In the genomic region with DNA sequence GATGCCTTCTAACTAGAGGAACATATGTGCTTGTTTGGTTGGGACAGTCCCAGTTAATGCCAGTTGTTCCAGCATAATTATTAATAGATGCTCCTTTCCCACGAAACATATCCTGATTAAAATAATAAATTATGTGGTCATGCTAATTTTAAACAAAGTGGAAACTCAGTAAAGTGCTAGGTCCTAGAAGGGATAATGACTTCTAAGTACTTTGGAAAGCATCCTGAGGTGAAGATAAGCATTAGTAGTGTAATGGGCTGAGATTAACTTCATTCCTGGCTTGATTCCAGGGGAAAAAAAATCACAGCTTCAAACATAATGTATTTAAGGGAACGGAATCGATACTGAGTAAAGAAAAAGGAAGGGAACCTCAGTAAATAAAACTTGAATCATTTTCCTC, we compare ENCODE assay signal across 23 cellular contexts.
"Had no signal": no experiment of that assay in that cellular context is flagged by ENCODE, and none has a peak within 500 bp of the region (broad histone marks: within the 10 kb centered on the region; RNA-seq: fewer than 3 reads in every experiment).

No MANE protein-coding gene starts in this region.

- H3K9me3 Mint-ChIP-seq: dendritic cell treated with granulocyte-macrophage colony-stimulating factor and Interleukin-4, amounts not matched to agents 40 ng/mL and 50 ng/mL, for 4 days; effector memory CD8-positive, alpha-beta T cell; stimulated activated naive CD8-positive, alpha-beta T cell treated with anti-CD3 and anti-CD28 coated beads, Interleukin-15, Interleukin-2, amounts not matched to agents 100 ng/mL and 50 ng/mL, for 24 hours had no signal

- DNase-seq: effector memory CD8-positive, alpha-beta T cell; gastrocnemius medialis; heart right ventricle; islet precursor cell; mammary epithelial cell; occipital lobe; pancreas; right lobe of liver; spleen; stimulated activated CD4-positive, alpha-beta T cell treated with anti-CD3 and anti-CD28 coated beads, Interleukin-15, amount 100 ng/mL, for 24 hours; stimulated activated CD4-positive, alpha-beta T cell treated with anti-CD3 and anti-CD28 coated beads, Interleukin-1b, Interleukin-23, amount 100 ng/mL, for 48 hours; stimulated activated CD4-positive, alpha-beta T cell treated with anti-CD3 and anti-CD28 coated beads, Interleukin-4, amount 100 ng/mL, for 24 hours; tibial artery; upper lobe of left lung; uterus had no signal

- H3K27ac ChIP-seq: epithelial cell of prostate, esophagus muscularis mucosa, gastrocnemius medialis, heart right ventricle, pancreas, right lobe of liver, spleen, tibial artery, upper lobe of left lung, uterus had no signal

- H3K4me3 ChIP-seq: esophagus muscularis mucosa, gastrocnemius medialis, heart right ventricle, pancreas, right lobe of liver, spleen, tibial artery, upper lobe of left lung, uterus had no signal

- H3K4me1 ChIP-seq: gastrocnemius medialis, heart right ventricle, pancreas, right lobe of liver, spleen, tibial artery, upper lobe of left lung, uterus had no signal

- H3K27me3 Mint-ChIP-seq: dendritic cell treated with granulocyte-macrophage colony-stimulating factor and Interleukin-4, amounts not matched to agents 40 ng/mL and 50 ng/mL, for 4 days; effector memory CD8-positive, alpha-beta T cell; progenitor cell of endocrine pancreas; stimulated activated naive CD8-positive, alpha-beta T cell treated with anti-CD3 and anti-CD28 coated beads, Interleukin-15, Interleukin-2, amounts not matched to agents 100 ng/mL and 50 ng/mL, for 24 hours had no signal

- ATAC-seq: effector memory CD8-positive, alpha-beta T cell; gastrocnemius medialis; heart right ventricle; left lobe of liver; pancreas; right lobe of liver; stimulated activated memory B cell treated with anti-CD40 and anti-IgM and Interleukin-4, amounts not matched to agents 10 μg/mL and 1 μg/mL and 100 μg/mL, for 72 hours had no signal

- H3K9me3 ChIP-seq: esophagus muscularis mucosa, gastrocnemius medialis, heart right ventricle, pancreas, right lobe of liver, spleen, tibial artery, upper lobe of left lung, uterus had no signal

- FAIRE-seq: pancreas had no signal

- H3K4me3 Mint-ChIP-seq: dendritic cell treated with granulocyte-macrophage colony-stimulating factor and Interleukin-4, amounts not matched to agents 40 ng/mL and 50 ng/mL, for 4 days; effector memory CD8-positive, alpha-beta T cell; nephron; stimulated activated memory B cell treated with anti-CD40 and anti-IgM and Interleukin-4, amounts not matched to agents 10 μg/mL and 1 μg/mL and 100 μg/mL, for 72 hours; stimulated activated naive CD8-positive, alpha-beta T cell treated with anti-CD3 and anti-CD28 coated beads, Interleukin-15, Interleukin-2, amounts not matched to agents 100 ng/mL and 50 ng/mL, for 24 hours had no signal

- H3K4me1 Mint-ChIP-seq: stimulated activated memory B cell treated with anti-CD40 and anti-IgM and Interleukin-4, amounts not matched to agents 10 μg/mL and 1 μg/mL and 100 μg/mL, for 72 hours had no signal

- H3K27me3 ChIP-seq: esophagus muscularis mucosa, gastrocnemius medialis, pancreas, right lobe of liver, spleen, tibial artery, upper lobe of left lung, uterus had no signal

- H3K27ac Mint-ChIP-seq: dendritic cell treated with granulocyte-macrophage colony-stimulating factor and Interleukin-4, amounts not matched to agents 40 ng/mL and 50 ng/mL, for 4 days; effector memory CD8-positive, alpha-beta T cell; progenitor cell of endocrine pancreas; stimulated activated memory B cell treated with anti-CD40 and anti-IgM and Interleukin-4, amounts not matched to agents 10 μg/mL and 1 μg/mL and 100 μg/mL, for 72 hours; stimulated activated naive CD8-positive, alpha-beta T cell treated with anti-CD3 and anti-CD28 coated beads, Interleukin-15, Interleukin-2, amounts not matched to agents 100 ng/mL and 50 ng/mL, for 24 hours had no signal

- H3K36me3 ChIP-seq: esophagus muscularis mucosa, gastrocnemius medialis, heart right ventricle, pancreas, right lobe of liver, spleen, tibial artery, upper lobe of left lung, uterus had no signal
